1 cellular context compared by ENCODE assay signal in the genomic region with DNA sequence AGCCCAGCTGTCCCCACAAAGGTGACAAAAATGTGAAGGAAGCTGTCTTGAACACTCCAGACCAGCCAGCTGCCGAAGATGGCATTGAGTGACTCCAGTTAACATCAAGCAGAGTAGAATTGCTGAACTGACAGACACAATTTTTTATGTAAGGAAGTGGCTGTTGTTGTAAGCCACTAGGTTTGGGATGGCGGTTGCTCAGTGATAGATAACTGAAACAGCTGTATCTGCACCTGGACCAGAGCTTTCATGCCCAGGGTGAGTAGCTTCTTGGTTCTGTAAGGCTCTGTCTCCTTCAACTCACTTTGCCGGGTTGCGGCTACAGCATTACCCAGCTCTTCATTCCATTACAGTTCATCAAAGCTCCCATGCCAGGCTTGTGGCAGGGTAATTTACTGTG.
TF ChIP-seq lines count a peak whose summit lies in the region.

No MANE protein-coding gene starts in this region.

TF ChIP-seq in GM23338, 12 proteins besides CTCF, POLR2A, EP300 and RAD21 (continued from another document):
- TF ChIP-seq, protein P1, sequence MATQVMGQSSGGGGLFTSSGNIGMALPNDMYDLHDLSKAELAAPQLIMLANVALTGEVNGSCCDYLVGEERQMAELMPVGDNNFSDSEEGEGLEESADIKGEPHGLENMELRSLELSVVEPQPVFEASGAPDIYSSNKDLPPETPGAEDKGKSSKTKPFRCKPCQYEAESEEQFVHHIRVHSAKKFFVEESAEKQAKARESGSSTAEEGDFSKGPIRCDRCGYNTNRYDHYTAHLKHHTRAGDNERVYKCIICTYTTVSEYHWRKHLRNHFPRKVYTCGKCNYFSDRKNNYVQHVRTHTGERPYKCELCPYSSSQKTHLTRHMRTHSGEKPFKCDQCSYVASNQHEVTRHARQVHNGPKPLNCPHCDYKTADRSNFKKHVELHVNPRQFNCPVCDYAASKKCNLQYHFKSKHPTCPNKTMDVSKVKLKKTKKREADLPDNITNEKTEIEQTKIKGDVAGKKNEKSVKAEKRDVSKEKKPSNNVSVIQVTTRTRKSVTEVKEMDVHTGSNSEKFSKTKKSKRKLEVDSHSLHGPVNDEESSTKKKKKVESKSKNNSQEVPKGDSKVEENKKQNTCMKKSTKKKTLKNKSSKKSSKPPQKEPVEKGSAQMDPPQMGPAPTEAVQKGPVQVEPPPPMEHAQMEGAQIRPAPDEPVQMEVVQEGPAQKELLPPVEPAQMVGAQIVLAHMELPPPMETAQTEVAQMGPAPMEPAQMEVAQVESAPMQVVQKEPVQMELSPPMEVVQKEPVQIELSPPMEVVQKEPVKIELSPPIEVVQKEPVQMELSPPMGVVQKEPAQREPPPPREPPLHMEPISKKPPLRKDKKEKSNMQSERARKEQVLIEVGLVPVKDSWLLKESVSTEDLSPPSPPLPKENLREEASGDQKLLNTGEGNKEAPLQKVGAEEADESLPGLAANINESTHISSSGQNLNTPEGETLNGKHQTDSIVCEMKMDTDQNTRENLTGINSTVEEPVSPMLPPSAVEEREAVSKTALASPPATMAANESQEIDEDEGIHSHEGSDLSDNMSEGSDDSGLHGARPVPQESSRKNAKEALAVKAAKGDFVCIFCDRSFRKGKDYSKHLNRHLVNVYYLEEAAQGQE (IDR thresholded peaks at IDR 0.05; ENCODE audit: unreplicated experiment), result no peak
- no peak for TF ChIP-seq STAT1 (IDR thresholded peaks at IDR 0.05; ENCODE audit: unreplicated experiment)
